Comparison of ENCODE assay signal across 8 cellular contexts in genomic region chr12:47820631-47821345, GRCh38. TPM values are rescaled to one million over a fixed set of nuclear protein-coding genes. Genes with fewer than 3 reads are reported as not detected.
A peak's percentile ranks its signal among the peaks of the same experiment; 100 is the strongest.
DNase-seq lines count a peak whose midpoint lies in the region; ATAC-seq and TF ChIP-seq lines count a peak whose summit lies in the region.

No MANE protein-coding gene starts in this region.

- peak in 1 of 2 donors; percentile 86 for TF ChIP-seq POLR2A in thyroid gland (IDR thresholded peaks at IDR 0.05)

- intact Hi-C loops in thyroid gland (cut with DNase I) = no loop called here

- no peaks in the 10 kb centered on the region for H3K9me3 ChIP-seq in SJCRH30 (replicated peaks)
- no peaks in the 10 kb centered on the region for H3K9me3 ChIP-seq in ectodermal cell (ENCODE audit: control insufficient read depth, low read length)
- H3K9me3 ChIP-seq in thyroid gland = no peaks in the 10 kb centered on the region

- WGBS in ectodermal cell, 2 experiments = 26 to 28% methylated on average over 17 of the region's 17 CpGs
- WGBS in thyroid gland, 2 donors = 34 to 36% methylated on average over 16 to 17 of the region's 17 CpGs

- H3K27ac ChIP-seq in SJCRH30 (peak overlapping the region; percentile 95), ectodermal cell (ENCODE audit: insufficient read depth, low read depth, low read length, poor library complexity, severe bottlenecking) (peak overlapping the region; percentile 93), thyroid gland (peak overlapping the region; percentile 94 to 98 (median 98))

- peak; percentile 36 for DNase-seq in NOMO-1 treated with DMSO at 0.1 percent for 48 hours (lab: John Stamatoyannopoulos, UW; ENCODE audit: unreplicated experiment)
- no peak for DNase-seq in NOMO-1 treated with dmso at 0.1 percent for 144 hours (lab: John Stamatoyannopoulos, UW; ENCODE audit: unreplicated experiment)
- DNase-seq in SJCRH30 = peak; percentile 94
- peak; percentile 93 for DNase-seq in lung microvascular endothelial cell (ENCODE audit: low read depth in 2 of 2)
- DNase-seq in thyroid gland = peak; percentile 94 to 95
- no peak for DNase-seq in NCI-H2227 treated with DMSO at 0.1 percent for 48 hours (lab: John Stamatoyannopoulos, UW)

- no peaks in the 10 kb centered on the region for H3K27me3 ChIP-seq in SJCRH30
- peaks cover 13% of the 10 kb centered on the region for H3K27me3 ChIP-seq in ectodermal cell (ENCODE audit: control insufficient read depth, insufficient read depth, low read length, poor library complexity, severe bottlenecking)
- H3K27me3 ChIP-seq in thyroid gland = no peaks in the 10 kb centered on the region

- H3K4me3 ChIP-seq in SJCRH30 (peak overlapping the region; percentile 81), ectodermal cell (ENCODE audit: insufficient read depth, low read depth, low read length) (peak overlapping the region; percentile 58), thyroid gland (replicated peaks in 1 of 3) (peak overlapping the region in 1 of 3 donors; percentile 82)

- no peak for TF ChIP-seq CTCF in thyroid gland (IDR thresholded peaks at IDR 0.05)

- ATAC-seq in HG02981 (IDR thresholded peaks at IDR 0.05; ENCODE audit: unreplicated experiment) = no peak

- H3K36me3 ChIP-seq in SJCRH30 (no peaks in the 10 kb centered on the region), ectodermal cell (ENCODE audit: control insufficient read depth, insufficient read depth, low read length) (no peaks in the 10 kb centered on the region), thyroid gland (no peaks in the 10 kb centered on the region)

- peaks cover 36% of the 10 kb centered on the region for H3K4me1 ChIP-seq in SJCRH30
- H3K4me1 ChIP-seq in ectodermal cell (ENCODE audit: control insufficient read depth, insufficient read depth, low read length) = peaks cover 39% of the 10 kb centered on the region
- H3K4me1 ChIP-seq in thyroid gland = peaks cover 71 to 82% of the 10 kb centered on the region in 2 donors

RNA-seq across cellular contexts. Expression of gene HDAC7, which starts 1.1 kb away (rescaled TPM):
- total RNA-seq in SJCRH30 (2014; rRNA removed; shearing (Covaris generic)) = 34.9 and 37.1 TPM in 2 replicates
- 50.9 TPM for polyA plus RNA-seq in ectodermal cell (2013, experiment 1 of 4)
- polyA plus RNA-seq in ectodermal cell (2013, experiment 2 of 4) = 44.3 TPM
- 32.5 TPM for polyA plus RNA-seq in ectodermal cell (2013, experiment 3 of 4)
- polyA plus RNA-seq in ectodermal cell (2013, experiment 4 of 4) = 37.2 TPM
- total RNA-seq in lung microvascular endothelial cell = 30.5 and 31.7 TPM in 2 replicates
- total RNA-seq in thyroid gland = 10 to 100 TPM; 44.5 to 61.9 (median 52.6) TPM

RNA-seq across cellular contexts. Expression of gene SLC48A1, which starts 47.8 kb away (rescaled TPM):
- total RNA-seq in SJCRH30 (2014; rRNA removed; shearing (Covaris generic)) = 1.1 and 1.4 TPM in 2 replicates
- 15.3 TPM for polyA plus RNA-seq in ectodermal cell (2013, experiment 1 of 4)
- polyA plus RNA-seq in ectodermal cell (2013, experiment 2 of 4) = 14.6 TPM
- polyA plus RNA-seq in ectodermal cell (2013, experiment 3 of 4) = 11.3 TPM
- polyA plus RNA-seq in ectodermal cell (2013, experiment 4 of 4) = 13.5 TPM
- total RNA-seq in lung microvascular endothelial cell (10.1 and 12.6 TPM in 2 replicates), thyroid gland (100 to 1,000 TPM in 3 of 4 donors, 10 to 100 TPM in 1; 59.3 to 276 (median 187) TPM)

Comparison
In these comparisons a context has a peak if more than half of its experiments do, and no peak if none do; other contexts are left out.
1. DNase-seq: peak in NOMO-1 treated with DMSO at 0.1 percent for 48 hours (single experiment), SJCRH30 (2 of 2), lung microvascular endothelial cell (2 of 2) and thyroid gland (2 of 2); none in NOMO-1 treated with dmso at 0.1 percent for 144 hours (single experiment) and NCI-H2227 treated with DMSO at 0.1 percent for 48 hours (single experiment).
2. Peak in every context shown above with its lines, with median percentiles within 50 percentile points of each other: H3K27ac ChIP-seq.